ENCODE assay signal across 21 cellular contexts in genomic region chr3:62259924-62260323, GRCh38.
DNase-seq lines count a peak whose midpoint lies in the region; ATAC-seq, FAIRE-seq and TF ChIP-seq lines count a peak whose summit lies in the region.
"Had no signal": no experiment of that assay in that cellular context is flagged by ENCODE, and none has a peak within 500 bp of the region (broad histone marks: within the 10 kb centered on the region; RNA-seq: fewer than 3 reads in every experiment).

No MANE protein-coding gene starts in this region.

- TF ChIP-seq EP300 in upper lobe of left lung (IDR thresholded peaks at IDR 0.05), result no peak

- H3K4me1 Mint-ChIP-seq in glutamatergic neuron (ENCODE audit: low read depth, unreplicated experiment) (peaks cover 19% of the 10 kb centered on the region), neural progenitor cell (peaks cover 16% of the 10 kb centered on the region)
- H3K4me1 Mint-ChIP-seq: CD4-positive, CD25-positive, alpha-beta regulatory T cell; CD8-positive, alpha-beta memory T cell had no signal

- H3K79me2 ChIP-seq in neural progenitor cell (ENCODE audit: low read depth), result no peaks in the 10 kb centered on the region

- H3F3A ChIP-seq in neural progenitor cell (ENCODE audit: low read depth), result no peaks in the 10 kb centered on the region

- WGBS in upper lobe of left lung, 2 donors, result 78 to 86% methylated on average over 3 of the region's 3 CpGs

- DNase-seq in GM12892 (ENCODE audit: insufficient read length) (no peak), SK-N-DZ (ENCODE audit: low spot score) (peak; percentile 71), glutamatergic neuron (no peak), neural progenitor cell (ENCODE audit: low spot score) (no peak), upper lobe of left lung (no peak)
- DNase-seq: C1 segment of cervical spinal cord; CD4-positive, CD25-positive, alpha-beta regulatory T cell; CD8-positive, alpha-beta memory T cell; COR-L47; DMS 273 treated with DMSO at 0.1 percent for 48 hours; DMS53; DND-41; EL; GOT3; H7; HFFc6 had no signal

- H3K27me3 ChIP-seq in neural progenitor cell (no peaks in the 10 kb centered on the region), upper lobe of left lung (no peaks in the 10 kb centered on the region)
- H3K27me3 ChIP-seq: BE2C had no signal

- H3K4me3 ChIP-seq in neural progenitor cell (no peak overlapping the region), upper lobe of left lung (no peak overlapping the region)

- H3K4me2 ChIP-seq in neural progenitor cell, result no peak overlapping the region

- H4K20me1 ChIP-seq in neural progenitor cell (ENCODE audit: low read depth), result no peaks in the 10 kb centered on the region

- H3K4me1 ChIP-seq in neural progenitor cell, result peaks cover 5% of the 10 kb centered on the region
- H3K4me1 ChIP-seq in upper lobe of left lung, result no peaks in the 10 kb centered on the region

- TF ChIP-seq POLR2A in GM12892 (IDR thresholded peaks at IDR 0.05; ENCODE audit: low read depth, low read length), result no peak
- no peak for TF ChIP-seq POLR2A in upper lobe of left lung (IDR thresholded peaks at IDR 0.05)

- TF ChIP-seq CTCF in glutamatergic neuron (IDR thresholded peaks at IDR 0.05; ENCODE audit: partially characterized antibody, unreplicated experiment) (no peak), neural progenitor cell (IDR thresholded peaks at IDR 0.05) (no peak), upper lobe of left lung (IDR thresholded peaks at IDR 0.05) (no peak)

- FAIRE-seq in GM12892 (lab: Jason Lieb, UNC), result peak; percentile 33
- FAIRE-seq: GM12891, GM18507 had no signal

- H3K4me3 Mint-ChIP-seq in glutamatergic neuron (ENCODE audit: unreplicated experiment) (no peak overlapping the region), neural progenitor cell (no peak overlapping the region)
- H3K4me3 Mint-ChIP-seq: CD4-positive, CD25-positive, alpha-beta regulatory T cell; CD8-positive, alpha-beta memory T cell; HFFc6 had no signal

- H3K9me3 ChIP-seq in neural progenitor cell (ENCODE audit: low read depth) (no peaks in the 10 kb centered on the region), upper lobe of left lung (no peaks in the 10 kb centered on the region)
- H3K9me3 ChIP-seq: BE2C had no signal

- H3K9ac ChIP-seq in neural progenitor cell, result no peak overlapping the region

- ATAC-seq in GM21737 (IDR thresholded peaks at IDR 0.05; ENCODE audit: unreplicated experiment) (no peak), upper lobe of left lung (ENCODE audit: low FRiP score in 2 of 2) (no peak)
- ATAC-seq: HCT116 had no signal

- H3K36me3 Mint-ChIP-seq in glutamatergic neuron (ENCODE audit: unreplicated experiment) (peaks cover 5% of the 10 kb centered on the region), neural progenitor cell (peaks cover 13% of the 10 kb centered on the region)
- H3K36me3 Mint-ChIP-seq: CD4-positive, CD25-positive, alpha-beta regulatory T cell; CD8-positive, alpha-beta memory T cell had no signal

- H3K27me3 Mint-ChIP-seq in glutamatergic neuron (ENCODE audit: unreplicated experiment) (no peaks in the 10 kb centered on the region), neural progenitor cell (ENCODE audit: insufficient read depth, low read depth) (no peaks in the 10 kb centered on the region)
- H3K27me3 Mint-ChIP-seq: CD4-positive, CD25-positive, alpha-beta regulatory T cell had no signal

- H3K27ac ChIP-seq in neural progenitor cell (no peak overlapping the region), upper lobe of left lung (no peak overlapping the region)

- H3K36me3 ChIP-seq in neural progenitor cell (no peaks in the 10 kb centered on the region), upper lobe of left lung (peaks cover 0 to 27% (median 11%) of the 10 kb centered on the region in 4 donors)
- H3K36me3 ChIP-seq: BE2C had no signal

- no peak overlapping the region for H2AFZ ChIP-seq in neural progenitor cell (replicated peaks)

- H3K9me3 Mint-ChIP-seq in glutamatergic neuron (ENCODE audit: unreplicated experiment) (no peaks in the 10 kb centered on the region), neural progenitor cell (no peaks in the 10 kb centered on the region)
- H3K9me3 Mint-ChIP-seq: HFFc6 had no signal

- peak overlapping the region; percentile 7 for H3K27ac Mint-ChIP-seq in glutamatergic neuron (ENCODE audit: unreplicated experiment)
- H3K27ac Mint-ChIP-seq in neural progenitor cell, result peak overlapping the region; percentile 44
- H3K27ac Mint-ChIP-seq: CD4-positive, CD25-positive, alpha-beta regulatory T cell; CD8-positive, alpha-beta memory T cell; HFFc6 had no signal
